In the genomic region with DNA sequence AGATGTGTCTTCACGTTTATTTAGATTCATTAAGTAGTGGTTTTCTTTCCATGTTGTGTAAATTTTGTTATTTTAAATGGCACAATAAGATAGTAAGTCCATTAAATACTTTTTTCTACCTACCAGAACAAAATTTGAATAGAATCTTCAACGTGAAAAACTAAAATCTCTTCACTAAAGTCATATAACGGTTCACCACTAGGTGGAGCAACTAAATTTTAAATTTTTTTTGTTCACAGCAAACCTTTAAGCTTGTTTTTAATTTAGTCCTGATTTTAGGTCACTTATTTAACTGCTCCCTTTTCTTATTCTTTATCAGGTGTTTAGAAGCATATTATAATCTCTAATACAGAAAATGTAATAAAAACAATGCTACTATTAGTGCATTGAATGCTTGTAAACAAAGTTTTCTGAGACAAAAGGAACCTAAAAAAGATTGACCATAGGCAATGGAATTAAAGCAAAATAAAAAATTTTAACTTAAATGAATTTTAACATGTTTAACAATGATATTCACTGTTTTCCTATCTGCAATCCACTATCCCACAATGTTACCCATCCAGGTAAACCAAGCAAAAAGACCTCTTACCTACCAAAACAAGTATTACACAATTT, we compare ENCODE assay signal across 8 cellular contexts. TPM values are rescaled to one million over a fixed set of nuclear protein-coding genes. Genes with fewer than 3 reads are reported as not detected.
DNase-seq lines count a peak whose midpoint lies in the region; ATAC-seq and TF ChIP-seq lines count a peak whose summit lies in the region.

No MANE protein-coding gene starts in this region.

- DNase-seq in A673 (ENCODE audit: low spot score), result peak; percentile 36
- DNase-seq in GM13977 (ENCODE audit: low spot score), result peak; percentile 17
- peak; percentile 29 for DNase-seq in RPMI8226
- peak; percentile 14 for DNase-seq in foreskin melanocyte
- peak; percentile 85 for DNase-seq in superior temporal gyrus (ENCODE audit: extremely low spot score)
- no peak for DNase-seq in activated CD4-positive, alpha-beta T cell treated with anti-CD3 and anti-CD28 coated beads for 1 hour
- DNase-seq in activated T-cell treated with anti-CD3 and anti-CD28 coated beads for 4 hours, result no peak

- H3K27ac ChIP-seq in A673 (ENCODE audit: low read depth, low read length, poor library complexity, severe bottlenecking), result no peak overlapping the region

- no peak for ATAC-seq in HG03039 (IDR thresholded peaks at IDR 0.05; ENCODE audit: unreplicated experiment)

- no peaks in the 10 kb centered on the region for H3K9me3 ChIP-seq in A673 (ENCODE audit: low read depth, low read length, poor library complexity, severe bottlenecking)

- in situ Hi-C loops in GM13977 (cut with MboI; ENCODE audit: low pct_unique_long_range_greater_than_20kb, low sequenced_read_pairs, unreplicated experiment), result loop anchor here (10.0 kb wide), 1 partner anchor 209 kb away; no protein-coding TSS in a partner anchor

- peak; percentile 74 for TF ChIP-seq CTCF in A673 (conservative IDR thresholded peaks at IDR 0.05; ENCODE audit: low read depth, low read length)
- peak; percentile 55 for TF ChIP-seq CTCF in GM13977 (IDR thresholded peaks at IDR 0.05; ENCODE audit: extremely low read depth, insufficient read depth, missing control alignments)

- no peaks in the 10 kb centered on the region for H3K36me3 ChIP-seq in A673 (ENCODE audit: insufficient read depth, low read length, poor library complexity, severe bottlenecking)

- H3K4me1 ChIP-seq in A673 (ENCODE audit: insufficient read depth, low read length, poor library complexity, severe bottlenecking), result no peaks in the 10 kb centered on the region

- BruUV-seq in A673 (replicated peaks; lab: Mats Ljungman, UMichigan), result no TSS peak

- POLR2A ChIA-PET in A673 (lab: Charles Lee; ENCODE audit: low non-redundant PET), result no interaction called here

- intact Hi-C loops in A673 (cut with micrococcal nuclease; ENCODE audit: unreplicated experiment), result loop anchor here (2.0 kb wide), 1 partner anchor 221 kb away; no protein-coding TSS in a partner anchor

- H3K27me3 ChIP-seq in A673 (replicated peaks; ENCODE audit: insufficient read depth, low read depth, low read length, poor library complexity), result no peaks in the 10 kb centered on the region

- CTCF ChIA-PET in A673 (lab: Charles Lee), result interaction anchor here (0.6 to 1.0 kb wide), 4 partner anchors 12 to 29 kb away, joined by 3 to 5 read pairs (median 4); partner anchors contain the start of gene PKN2

- H3K4me3 ChIP-seq in A673 (ENCODE audit: low read depth, low read length, poor library complexity, severe bottlenecking), result no peak overlapping the region

RNA-seq across cellular contexts. Expression of gene PKN2, which starts 28.3 kb away (rescaled TPM):
- 54.1 and 55.6 TPM in 2 replicates for total RNA-seq in A673 (2021)

Comparison
In these comparisons a context has a peak if more than half of its experiments do, and no peak if none do; other contexts are left out.
1. DNase-seq: peak in A673 (single experiment), GM13977 (single experiment), RPMI8226 (single experiment), foreskin melanocyte (single experiment) and superior temporal gyrus (single experiment); none in activated CD4-positive, alpha-beta T cell treated with anti-CD3 and anti-CD28 coated beads for 1 hour (single experiment) and activated T-cell treated with anti-CD3 and anti-CD28 coated beads for 4 hours (single experiment).